In the genomic region with DNA sequence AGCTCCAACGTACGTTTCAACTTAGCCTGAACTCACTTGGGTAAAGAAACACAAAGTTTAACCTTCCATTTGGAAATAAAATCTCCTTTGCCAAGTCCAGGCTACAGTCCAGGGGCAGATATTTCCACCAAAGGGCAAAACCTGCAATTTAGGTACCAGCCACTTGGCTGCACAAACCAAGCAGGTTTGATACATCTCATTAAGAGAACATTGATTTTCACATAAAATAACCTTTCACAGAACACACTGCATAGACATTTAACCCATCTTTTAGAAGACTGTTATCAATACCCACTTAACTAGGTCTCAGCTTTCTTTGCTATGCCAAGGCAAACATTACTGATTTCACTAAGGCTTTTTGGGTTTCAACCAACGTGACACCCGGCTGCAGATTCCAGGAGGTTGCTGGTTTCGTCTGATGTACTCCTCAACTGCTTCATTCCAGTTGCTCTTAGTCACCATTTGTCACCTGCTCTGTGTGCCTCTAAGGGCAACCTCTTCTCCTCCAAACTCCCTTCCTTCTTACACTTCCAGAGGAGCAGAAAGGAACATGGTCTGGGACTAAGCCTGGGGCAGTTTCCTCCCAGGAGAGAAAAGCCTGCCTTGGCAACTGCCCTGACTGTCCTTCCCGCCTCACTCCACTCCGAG, we compare ENCODE assay signal across 10 cellular contexts.
DNase-seq lines count a peak whose midpoint lies in the region; ATAC-seq and TF ChIP-seq lines count a peak whose summit lies in the region.
"Had no signal": no experiment of that assay in that cellular context is flagged by ENCODE, and none has a peak within 500 bp of the region (broad histone marks: within the 10 kb centered on the region; RNA-seq: fewer than 3 reads in every experiment).

No MANE protein-coding gene starts in this region.

- peak; percentile 54 for ATAC-seq in omental fat pad (ENCODE audit: low FRiP score)
- ATAC-seq in HG03439 (IDR thresholded peaks at IDR 0.05; ENCODE audit: unreplicated experiment) = no peak

- DNase-seq in NCI-H2029 (lab: John Stamatoyannopoulos, UW) (peak; percentile 56), dedifferentiated amniotic fluid mesenchymal stem cell (ENCODE audit: extremely low spot score) (peak; percentile 35), omental fat pad (ENCODE audit: low spot score) (no peak), GM13976 (ENCODE audit: low spot score) (no peak), GF-D8 (lab: John Stamatoyannopoulos, UW) (no peak)
- DNase-seq in stimulated activated CD4-positive, alpha-beta T cell treated with anti-CD3 and anti-CD28 coated beads, Interleukin-12 subunit alpha, Interleukin-12 subunit beta, amount 100 ng/mL, for 4 hours = no peak
- DNase-seq: activated effector memory CD4-positive, alpha-beta T cell treated with Interleukin-2 at 50 U/mL for 16 hours; naive B cell had no signal

- in situ Hi-C loops in GM13976 (cut with MboI; ENCODE audit: low sequenced_read_pairs, unreplicated experiment) = no loop called here

- H3K27ac ChIP-seq in C4-2B = peak overlapping the region; percentile 98

- TF ChIP-seq CTCF in C4-2B (conservative IDR thresholded peaks at IDR 0.05) = no peak; the same call in 1 of the 2 replicates
- no peak for TF ChIP-seq CTCF in omental fat pad (IDR thresholded peaks at IDR 0.05)
- TF ChIP-seq CTCF in GM13976 (IDR thresholded peaks at IDR 0.05; ENCODE audit: borderline replicate concordance, control extremely low read depth, extremely low read depth, insufficient read depth, missing control alignments) = no peak

Comparison
In these comparisons a context has a peak if more than half of its experiments do, and no peak if none do; other contexts are left out.
1. DNase-seq: peak in NCI-H2029 (single experiment) and dedifferentiated amniotic fluid mesenchymal stem cell (single experiment); none in omental fat pad (single experiment), GM13976 (single experiment), stimulated activated CD4-positive, alpha-beta T cell treated with anti-CD3 and anti-CD28 coated beads, Interleukin-12 subunit alpha, Interleukin-12 subunit beta, amount 100 ng/mL, for 4 hours (single experiment) and GF-D8 (single experiment).